Comparison of ENCODE assay signal across 8 cellular contexts in genomic region chr16:68086860-68087268, GRCh38. TPM values are rescaled to one million over a fixed set of nuclear protein-coding genes. Genes with fewer than 3 reads are reported as not detected.
A peak's percentile ranks its signal among the peaks of the same experiment; 100 is the strongest.
DNase-seq lines count a peak whose midpoint lies in the region; ATAC-seq and TF ChIP-seq lines count a peak whose summit lies in the region.

No MANE protein-coding gene starts in this region.

- H3K27ac Mint-ChIP-seq in IgD-negative memory B cell (peak overlapping the region; percentile 80 to 94 (median 92)), naive B cell (peak overlapping the region; percentile 30 to 98 (median 74))

- intact Hi-C loops in breast epithelium (cut with DNase I; ENCODE audit: low total_unique reads): loop anchor here (10.0 kb wide), 1 partner anchor 148 kb away; the partner anchor contains the start of gene ESRP2

- peaks cover 52 to 68% (median 68%) of the 10 kb centered on the region in 3 donors for H3K4me1 Mint-ChIP-seq in IgD-negative memory B cell
- H3K4me1 Mint-ChIP-seq in naive B cell: peaks cover 62 to 69% (median 67%) of the 10 kb centered on the region in 3 donors

- peak overlapping the region; percentile 91 for H3K4me3 ChIP-seq in BE2C (ENCODE audit: low read depth, low read length)
- H3K4me3 ChIP-seq in breast epithelium: peak overlapping the region; percentile 75 to 95 (median 91)

- TF ChIP-seq POLR2A in breast epithelium (IDR thresholded peaks at IDR 0.05): no peak

- H3K36me3 Mint-ChIP-seq in IgD-negative memory B cell (peaks cover 3% of the 10 kb centered on the region), naive B cell (no peaks in the 10 kb centered on the region)

- H3K27me3 ChIP-seq in BE2C (no peaks in the 10 kb centered on the region), breast epithelium (no peaks in the 10 kb centered on the region)

- 0 out of 2 replicates have a peak, but pooled peaks cover 2% of the 10 kb centered on the region for H3K36me3 ChIP-seq in BE2C
- H3K36me3 ChIP-seq in breast epithelium: no peaks in the 10 kb centered on the region

- no peak for DNase-seq in BE2C
- no peak for DNase-seq in breast epithelium (ENCODE audit: low spot score in 2 of 2)
- no peak for DNase-seq in naive B cell
- DNase-seq in HuH-7 (ENCODE audit: low spot score): no peak
- DNase-seq in amygdala (lab: John Stamatoyannopoulos, UW): no peak
- no peak for DNase-seq in AG08395 (ENCODE audit: low spot score)

- no peaks in the 10 kb centered on the region for H3K27me3 Mint-ChIP-seq in IgD-negative memory B cell
- no peaks in the 10 kb centered on the region for H3K27me3 Mint-ChIP-seq in naive B cell

- TF ChIP-seq CTCF in BE2C (IDR thresholded peaks at IDR 0.05; ENCODE audit: low read depth, low read length): no peak
- TF ChIP-seq CTCF in breast epithelium (IDR thresholded peaks at IDR 0.05): no peak

- H3K4me1 ChIP-seq in BE2C (peaks cover 13% of the 10 kb centered on the region), breast epithelium (peaks cover 4 to 12% of the 10 kb centered on the region in 2 donors)

- peak overlapping the region; percentile 94 to 99 (median 98) for H3K4me3 Mint-ChIP-seq in IgD-negative memory B cell
- H3K4me3 Mint-ChIP-seq in naive B cell: peak overlapping the region; percentile 87 to 99 (median 95)

- H3K9me3 ChIP-seq in BE2C (no peaks in the 10 kb centered on the region), breast epithelium (no peaks in the 10 kb centered on the region)

- H3K27ac ChIP-seq in breast epithelium: peak overlapping the region in 1 of 2 donors; percentile 29

- no peaks in the 10 kb centered on the region for H3K9me3 Mint-ChIP-seq in IgD-negative memory B cell
- H3K9me3 Mint-ChIP-seq in naive B cell: no peaks in the 10 kb centered on the region

- no peak for ATAC-seq in naive B cell (ENCODE audit: low read depth in 2 of 2)
- no peak for ATAC-seq in HG02798 (IDR thresholded peaks at IDR 0.05; ENCODE audit: poor library complexity, unreplicated experiment)

RNA-seq across cellular contexts. Expression of gene NFATC3, which starts 1.7 kb away (rescaled TPM):
- polyA plus RNA-seq in BE2C (2012; ENCODE audit: insufficient read depth, insufficient read length, low read depth): 17.5 TPM
- polyA plus RNA-seq in IgD-negative memory B cell: 47.2 TPM
- total RNA-seq in breast epithelium: 10 to 100 TPM; 52.0 to 64.2 (median 60.6) TPM
- 100 to 1,000 TPM in 2 of 6 donors, 10 to 100 TPM in 4; 74.8 to 147 (median 96.7) TPM for polyA plus RNA-seq in naive B cell (ENCODE audit: low read depth in 6 of 6)
